8 cellular contexts compared by ENCODE assay signal in genomic region chr1:159071970-159072582, GRCh38. TPM values are rescaled to one million over a fixed set of nuclear protein-coding genes. Genes with fewer than 3 reads are reported as not detected.
DNase-seq lines count a peak whose midpoint lies in the region; ATAC-seq and TF ChIP-seq lines count a peak whose summit lies in the region.

No MANE protein-coding gene starts in this region.

- peak overlapping the region; percentile 52 for H3K4me3 Mint-ChIP-seq in activated B cell treated with CpG ODN at 0.5 μM for 24 hours

- no peak overlapping the region for H3K27ac ChIP-seq in prostate gland

- H3K9me3 ChIP-seq in prostate gland = no peaks in the 10 kb centered on the region

- POLR2A ChIA-PET in activated B cell treated with CpG ODN at 0.5 μM for 24 hours (lab: Charles Lee) = interaction anchor here (1.0 to 2.3 kb wide), 5 partner anchors 16 to 787 kb away, joined by 4 to 10 read pairs (median 5); partner anchors contain the start of gene IFI16

- peak; percentile 78 for DNase-seq in A172 (ENCODE audit: low spot score)
- peak; percentile 70 for DNase-seq in GM12865 (ENCODE audit: low read depth)
- DNase-seq in NCI-H2107 treated with DMSO at 0.1 percent for 48 hours (lab: John Stamatoyannopoulos, UW; ENCODE audit: unreplicated experiment) = peak; percentile 61
- DNase-seq in activated B cell treated with CpG ODN at 0.5 μM for 24 hours = no peak
- DNase-seq in glomerular endothelial cell (ENCODE audit: extremely low read depth, low read depth, low spot score) = peak; percentile 61
- DNase-seq in prostate gland (ENCODE audit: low spot score) = no peak

- no peaks in the 10 kb centered on the region for H3K4me1 ChIP-seq in prostate gland (replicated peaks)

- peak overlapping the region; percentile 98 for H3K27ac Mint-ChIP-seq in activated B cell treated with CpG ODN at 0.5 μM for 24 hours

- peaks cover 30% of the 10 kb centered on the region for H3K36me3 Mint-ChIP-seq in activated B cell treated with CpG ODN at 0.5 μM for 24 hours (ENCODE audit: low read depth)

- H3K27me3 Mint-ChIP-seq in activated B cell treated with CpG ODN at 0.5 μM for 24 hours = no peaks in the 10 kb centered on the region

- H3K4me3 ChIP-seq in GM12865 (ENCODE audit: low read depth, low read length) (no peak overlapping the region), prostate gland (no peak overlapping the region)

- intact Hi-C loops in activated B cell treated with CpG ODN at 0.5 μM for 24 hours (cut with micrococcal nuclease) = loop anchor here (1.0 to 10.0 kb wide), 9 partner anchors 17 to 1347 kb away; partner anchors contain the start of gene KIRREL1
- intact Hi-C loops in prostate gland (cut with DNase I) = loop anchor here (10.0 kb wide), 1 partner anchor 867 kb away; no protein-coding TSS in a partner anchor

- no peaks in the 10 kb centered on the region for H3K27me3 ChIP-seq in prostate gland (replicated peaks; ENCODE audit: insufficient read depth)

- ATAC-seq in activated B cell treated with CpG ODN at 0.5 μM for 24 hours (ENCODE audit: low read depth) = no peak
- no peak for ATAC-seq in GM18498 (IDR thresholded peaks at IDR 0.05; ENCODE audit: unreplicated experiment)
- ATAC-seq in HG02678 (IDR thresholded peaks at IDR 0.05; ENCODE audit: unreplicated experiment) = no peak

- peaks cover 78% of the 10 kb centered on the region for H3K4me1 Mint-ChIP-seq in activated B cell treated with CpG ODN at 0.5 μM for 24 hours

- H3K36me3 ChIP-seq in prostate gland = no peaks in the 10 kb centered on the region

- no peak for TF ChIP-seq POLR2A in prostate gland (IDR thresholded peaks at IDR 0.05)

- H3K9me3 Mint-ChIP-seq in activated B cell treated with CpG ODN at 0.5 μM for 24 hours = no peaks in the 10 kb centered on the region

- CTCF ChIA-PET in activated B cell treated with CpG ODN at 0.5 μM for 24 hours (lab: Charles Lee) = interaction anchor here (0.6 to 6.8 kb wide), 28 partner anchors 10 to 947 kb away, joined by 3 to 124 read pairs (median 4); partner anchors contain the start of gene CD1B

- peak; percentile 64 for TF ChIP-seq CTCF in GM12865 (IDR thresholded peaks at IDR 0.05; ENCODE audit: insufficient read depth, low read depth, low read length, missing control alignments)
- peak; percentile 51 for TF ChIP-seq CTCF in activated B cell treated with CpG ODN at 0.5 μM for 24 hours (IDR thresholded peaks at IDR 0.05)
- peak; percentile 14 to 78 (median 59) for TF ChIP-seq CTCF in prostate gland (IDR thresholded peaks at IDR 0.05)

RNA-seq across cellular contexts. Expression of gene AIM2, which starts 4.5 kb away (rescaled TPM):
- total RNA-seq in A172 (2014; rRNA removed; shearing (Covaris generic)) = not detected in 2 replicates
- total RNA-seq in activated B cell treated with CpG ODN at 0.5 μM for 24 hours (46.5 and 53.3 TPM in 2 replicates), glomerular endothelial cell (not detected in 2 replicates), prostate gland (under 1 TPM in 1 of 2 donors, not detected in 1; 0.80 TPM)

Comparison
In these comparisons a context has a peak if more than half of its experiments do, and no peak if none do; other contexts are left out.
1. DNase-seq: peak in A172 (single experiment), GM12865 (single experiment), NCI-H2107 treated with DMSO at 0.1 percent for 48 hours (single experiment) and glomerular endothelial cell (single experiment); none in activated B cell treated with CpG ODN at 0.5 μM for 24 hours (single experiment) and prostate gland (single experiment).
2. RNA of gene AIM2, which starts 4.5 kb away (total RNA-seq): 46.5 to 53.3 TPM in activated B cell treated with CpG ODN at 0.5 μM for 24 hours; 0.80 TPM in prostate gland, not detected in A172 and not detected in glomerular endothelial cell; every median in the first group is over 10 times any median in the second.
3. Peak in every context shown above with its lines, with median percentiles within 50 percentile points of each other: CTCF ChIP-seq.